9 cellular contexts compared by ENCODE assay signal in the genomic region with DNA sequence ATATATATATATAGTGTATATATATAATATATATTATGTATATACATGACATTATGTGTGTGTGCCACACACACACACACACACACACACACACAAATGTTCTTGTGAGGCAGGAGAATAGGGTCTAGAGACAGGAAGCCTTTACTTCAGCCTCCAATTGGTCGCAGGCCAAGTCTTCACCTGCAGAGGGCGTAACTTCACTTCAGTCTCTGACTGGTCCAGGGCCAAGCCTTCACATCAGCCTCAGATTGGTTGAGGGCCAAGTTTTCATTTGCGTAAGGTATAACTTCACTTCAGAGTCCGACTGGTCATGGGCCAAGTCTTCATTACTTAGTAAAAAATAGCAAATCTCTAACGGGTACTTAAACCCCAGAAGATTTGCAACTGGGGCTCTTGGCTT. TPM values are rescaled to one million over a fixed set of nuclear protein-coding genes. Genes with fewer than 3 reads are reported as not detected.
DNase-seq lines count a peak whose midpoint lies in the region; ATAC-seq lines count a peak whose summit lies in the region.
"Had no signal": no experiment of that assay in that cellular context is flagged by ENCODE, and none has a peak within 500 bp of the region (broad histone marks: within the 10 kb centered on the region; RNA-seq: fewer than 3 reads in every experiment).

No MANE protein-coding gene starts in this region.

- no peaks in the 10 kb centered on the region for H3K36me3 Mint-ChIP-seq in activated CD4-positive, alpha-beta memory T cell treated with anti-CD3 and anti-CD28 coated beads for 36 hours
- H3K36me3 Mint-ChIP-seq: CD8-positive, alpha-beta memory T cell had no signal

- POLR2A ChIA-PET in activated CD4-positive, alpha-beta memory T cell treated with anti-CD3 and anti-CD28 coated beads for 36 hours (lab: Charles Lee), result no interaction called here

- H3K9me3 Mint-ChIP-seq in activated CD4-positive, alpha-beta memory T cell treated with anti-CD3 and anti-CD28 coated beads for 36 hours, result no peaks in the 10 kb centered on the region
- H3K9me3 Mint-ChIP-seq: CD8-positive, alpha-beta memory T cell had no signal

- no peaks in the 10 kb centered on the region for H3K4me1 Mint-ChIP-seq in activated CD4-positive, alpha-beta memory T cell treated with anti-CD3 and anti-CD28 coated beads for 36 hours (ENCODE audit: low read depth)
- H3K4me1 Mint-ChIP-seq: CD8-positive, alpha-beta memory T cell had no signal

- intact Hi-C loops in activated CD4-positive, alpha-beta memory T cell treated with anti-CD3 and anti-CD28 coated beads for 36 hours (cut with micrococcal nuclease), result loop anchor here (10.0 kb wide), 1 partner anchor 231 kb away; no protein-coding TSS in a partner anchor

- CTCF ChIA-PET in activated CD4-positive, alpha-beta memory T cell treated with anti-CD3 and anti-CD28 coated beads for 36 hours (lab: Charles Lee), result interaction anchor here (0.7 kb wide), 1 partner anchor 271 kb away, joined by 5 read pairs; no protein-coding TSS in a partner anchor

- peak in 4 of 6 experiments; percentile 6 to 23 (median 17) for DNase-seq in stimulated activated naive CD4-positive, alpha-beta T cell (lab: John Stamatoyannopoulos, UW)
- no peak for DNase-seq in stimulated activated naive CD4-positive, alpha-beta T cell treated with Interleukin-2 at 50 U/mL for 16 hours (lab: John Stamatoyannopoulos, UW)
- peak; percentile 66 for DNase-seq in activated CD4-positive, alpha-beta memory T cell treated with anti-CD3 and anti-CD28 coated beads for 36 hours
- DNase-seq in iPS DF 19.7 (ENCODE audit: low read depth, low spot score) (peak; percentile 38), anterior cingulate cortex (lab: John Stamatoyannopoulos, UW) (no peak), hypothalamus (lab: John Stamatoyannopoulos, UW) (no peak), cerebellar nuclear complex (lab: John Stamatoyannopoulos, UW) (no peak)

- no peaks in the 10 kb centered on the region for H3K27me3 Mint-ChIP-seq in activated CD4-positive, alpha-beta memory T cell treated with anti-CD3 and anti-CD28 coated beads for 36 hours

- no peak overlapping the region for H3K4me3 Mint-ChIP-seq in activated CD4-positive, alpha-beta memory T cell treated with anti-CD3 and anti-CD28 coated beads for 36 hours
- H3K4me3 Mint-ChIP-seq: CD8-positive, alpha-beta memory T cell had no signal

- ATAC-seq in GM19035 (IDR thresholded peaks at IDR 0.05; ENCODE audit: unreplicated experiment), result no peak

- no peak overlapping the region for H3K27ac Mint-ChIP-seq in activated CD4-positive, alpha-beta memory T cell treated with anti-CD3 and anti-CD28 coated beads for 36 hours
- H3K27ac Mint-ChIP-seq: CD8-positive, alpha-beta memory T cell had no signal

RNA-seq across cellular contexts. Expression of a gene that starts 13.2 kb away (rescaled TPM):
- 10 to 100 TPM; 49.1 to 51.5 TPM for total RNA-seq in activated CD4-positive, alpha-beta memory T cell treated with anti-CD3 and anti-CD28 coated beads for 36 hours

RNA-seq across cellular contexts. Expression of a gene that starts 30.1 kb away (rescaled TPM):
- total RNA-seq in activated CD4-positive, alpha-beta memory T cell treated with anti-CD3 and anti-CD28 coated beads for 36 hours, result 1 to 10 TPM; 1.3 to 1.7 TPM

Comparison
In these comparisons a context has a peak if more than half of its experiments do, and no peak if none do; other contexts are left out.
1. DNase-seq: peak in stimulated activated naive CD4-positive, alpha-beta T cell (4 of 6), activated CD4-positive, alpha-beta memory T cell treated with anti-CD3 and anti-CD28 coated beads for 36 hours (single experiment) and iPS DF 19.7 (single experiment); none in stimulated activated naive CD4-positive, alpha-beta T cell treated with Interleukin-2 at 50 U/mL for 16 hours (single experiment), anterior cingulate cortex (0 of 58), hypothalamus (0 of 51) and cerebellar nuclear complex (0 of 2).